In the genomic region with DNA sequence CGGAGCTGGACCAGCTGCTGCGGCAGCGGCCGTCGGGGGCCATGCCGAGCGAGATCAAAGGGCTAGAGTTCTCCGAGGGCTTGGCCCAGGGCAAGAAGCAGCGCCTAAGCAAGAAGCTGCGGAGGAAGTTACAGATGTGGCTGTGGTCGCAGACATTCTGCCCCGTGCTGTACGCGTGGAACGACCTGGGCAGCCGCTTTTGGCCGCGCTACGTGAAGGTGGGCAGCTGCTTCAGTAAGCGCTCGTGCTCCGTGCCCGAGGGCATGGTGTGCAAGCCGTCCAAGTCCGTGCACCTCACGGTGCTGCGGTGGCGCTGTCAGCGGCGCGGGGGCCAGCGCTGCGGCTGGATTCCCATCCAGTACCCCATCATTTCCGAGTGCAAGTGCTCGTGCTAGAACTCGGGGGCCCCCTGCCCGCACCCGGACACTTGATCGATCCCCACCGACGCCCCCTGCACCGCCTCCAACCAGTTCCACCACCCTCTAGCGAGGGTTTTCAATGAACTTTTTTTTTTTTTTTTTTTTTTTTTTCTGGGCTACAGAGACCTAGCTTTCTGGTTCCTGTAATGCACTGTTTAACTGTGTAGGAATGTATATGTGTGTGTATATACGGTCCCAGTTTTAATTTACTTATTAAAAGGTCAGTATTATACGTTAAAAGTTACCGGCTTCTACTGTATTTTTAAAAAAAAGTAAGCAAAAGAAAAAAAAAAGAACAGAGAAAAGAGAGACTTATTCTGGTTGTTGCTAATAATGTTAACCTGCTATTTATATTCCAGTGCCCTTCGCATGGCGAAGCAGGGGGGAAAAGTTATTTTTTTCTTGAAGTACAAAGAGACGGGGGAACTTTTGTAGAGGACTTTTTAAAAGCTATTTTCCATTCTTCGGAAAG, we compare ENCODE assay signal across 8 cellular contexts. TPM values are rescaled to one million over a fixed set of nuclear protein-coding genes. Genes with fewer than 3 reads are reported as not detected.
DNase-seq lines count a peak whose midpoint lies in the region; TF ChIP-seq lines count a peak whose summit lies in the region.

No MANE protein-coding gene starts in this region.

- peaks cover under 1% of the 10 kb centered on the region for H3K27me3 ChIP-seq in fibroblast of lung (ENCODE audit: control insufficient read depth, insufficient read depth, low read length)
- H3K27me3 ChIP-seq in trophoblast cell (ENCODE audit: insufficient read depth, low read length): no peaks in the 10 kb centered on the region

- H2BK12ac ChIP-seq in trophoblast cell (ENCODE audit: low read length): peak overlapping the region; percentile 8

- peak overlapping the region; percentile 80 for H4K8ac ChIP-seq in trophoblast cell (ENCODE audit: low read depth, low read length)

- peak; percentile 56 for DNase-seq in D341Med (ENCODE audit: low spot score)
- DNase-seq in KBM-7: peak; percentile 63
- peak; percentile 22 for DNase-seq in activated CD4-positive, alpha-beta T cell treated with anti-CD3 and anti-CD28 coated beads, Interleukin-2, amount 50 U/mL, for 1 hour
- peak in 1 of 2 donors; percentile 30 for DNase-seq in fibroblast of lung (ENCODE audit: low read depth in 2 of 2)
- peak; percentile 42 to 66 for DNase-seq in trophoblast cell
- no peak for DNase-seq in NK-92 (lab: John Stamatoyannopoulos, UW; ENCODE audit: unreplicated experiment)
- DNase-seq in effector CD4-positive, alpha-beta T cell: no peak
- DNase-seq in NCI-H128 (lab: John Stamatoyannopoulos, UW; ENCODE audit: unreplicated experiment): no peak

- H4K20me1 ChIP-seq in fibroblast of lung (ENCODE audit: control insufficient read depth, extremely low read depth, insufficient read depth, low read length): no peaks in the 10 kb centered on the region

- H3K4me3 ChIP-seq in fibroblast of lung (replicated peaks in 1 of 4; ENCODE audit: control extremely low read depth in 1 of 4, insufficient read depth in 1 of 4, low read depth in 3 of 4, low read length in 4 of 4): peak overlapping the region; percentile 28 to 61 (median 44)
- H3K4me3 ChIP-seq in trophoblast cell (ENCODE audit: low read depth, low read length): peak overlapping the region; percentile 95

- H3K36me3 ChIP-seq in fibroblast of lung (ENCODE audit: control insufficient read depth, insufficient read depth, low read length) (no peaks in the 10 kb centered on the region), trophoblast cell (ENCODE audit: control insufficient read depth in 1 of 2, insufficient read depth in 2 of 2, low read length in 2 of 2) (peaks cover 2 to 3% of the 10 kb centered on the region in 2 experiments)

- peak overlapping the region; percentile 96 for H3K14ac ChIP-seq in trophoblast cell (ENCODE audit: low read length)

- H2AFZ ChIP-seq in fibroblast of lung (ENCODE audit: low read length) (peak overlapping the region; percentile 62), trophoblast cell (ENCODE audit: insufficient read depth, low read length, poor library complexity) (peak overlapping the region; percentile 80)

- H2BK5ac ChIP-seq in trophoblast cell (ENCODE audit: low read depth, low read length, poor library complexity): peak overlapping the region; percentile 89

- in situ Hi-C loops in KBM-7 (cut with MboI; ENCODE audit: low pct_unique_long_range_greater_than_20kb, low sequenced_read_pairs): no loop called here

- peak overlapping the region; percentile 99 for H3K18ac ChIP-seq in trophoblast cell (ENCODE audit: low read length)

- H3K4me2 ChIP-seq in fibroblast of lung (ENCODE audit: extremely low read depth, insufficient read depth, low read length): peak overlapping the region; percentile 59
- H3K4me2 ChIP-seq in trophoblast cell (ENCODE audit: low read length): peak overlapping the region; percentile 60

- H4K12ac ChIP-seq in trophoblast cell (ENCODE audit: low read depth, low read length): peak overlapping the region; percentile 36

- H3K4ac ChIP-seq in trophoblast cell (ENCODE audit: low read depth, low read length): peak overlapping the region; percentile 92

- H4K91ac ChIP-seq in trophoblast cell (ENCODE audit: low read depth, low read length): peak overlapping the region; percentile 90

- peaks cover 3% of the 10 kb centered on the region for H3K4me1 ChIP-seq in fibroblast of lung (ENCODE audit: control insufficient read depth, extremely low read depth, insufficient read depth, low read length)
- peaks cover 3 to 10% of the 10 kb centered on the region in 2 experiments for H3K4me1 ChIP-seq in trophoblast cell (ENCODE audit: control insufficient read depth in 1 of 2, insufficient read depth in 2 of 2, low read length in 2 of 2)

- no peaks in the 10 kb centered on the region for H3K79me2 ChIP-seq in fibroblast of lung (ENCODE audit: control insufficient read depth, insufficient read depth, low read length)
- H3K79me2 ChIP-seq in trophoblast cell (ENCODE audit: control insufficient read depth, insufficient read depth, low read length, poor library complexity): peaks cover 18% of the 10 kb centered on the region

- H3K9me3 ChIP-seq in fibroblast of lung (ENCODE audit: control insufficient read depth, insufficient read depth, low read depth, low read length) (no peaks in the 10 kb centered on the region), trophoblast cell (ENCODE audit: insufficient read depth, low read depth, low read length) (no peaks in the 10 kb centered on the region)

- TF ChIP-seq CTCF in fibroblast of lung (conservative IDR thresholded peaks at IDR 0.05 in 1 of 2, IDR thresholded peaks at IDR 0.05 in 1 of 2; ENCODE audit: low read depth in 1 of 2, low read length in 2 of 2): no peak

- no peak overlapping the region for H3K23ac ChIP-seq in trophoblast cell (ENCODE audit: low read length)

- no CpG with 5 or more reads among the region's 50 CpGs for WGBS in trophoblast cell (ENCODE audit: extremely low coverage, insufficient coverage, insufficient read length)

- H3K27ac ChIP-seq in fibroblast of lung (ENCODE audit: insufficient read depth, low read length) (peak overlapping the region; percentile 8), trophoblast cell (ENCODE audit: low read depth, low read length) (peak overlapping the region; percentile 99)

- H3K9ac ChIP-seq in fibroblast of lung (ENCODE audit: insufficient read depth, low read length) (no peak overlapping the region), trophoblast cell (ENCODE audit: low read length) (peak overlapping the region; percentile 92)

- peak overlapping the region; percentile 17 for H2AK5ac ChIP-seq in trophoblast cell (ENCODE audit: low read length)

- H2BK120ac ChIP-seq in trophoblast cell (ENCODE audit: insufficient read depth, low read length, poor library complexity): peak overlapping the region; percentile 67

- peaks cover 42% of the 10 kb centered on the region for H3K79me1 ChIP-seq in trophoblast cell (ENCODE audit: low read length)

RNA-seq across cellular contexts. Expression of gene NOG, which starts 1.3 kb away (rescaled TPM):
- 0.51 and 0.99 TPM in 2 replicates for total RNA-seq in fibroblast of lung
- 0.73 TPM in 2 replicates for polyA plus RNA-seq in fibroblast of lung
- 1.3 and 1.7 TPM in 2 replicates for polyA plus RNA-seq in fibroblast of lung (2012)
- 0.27 TPM in 1 of 2 replicates, not detected in the other for polyA minus RNA-seq in fibroblast of lung (ENCODE audit: low replicate concordance)
- polyA plus RNA-seq in trophoblast cell (2013): 94.9 and 103 TPM in 2 replicates

Comparison
In these comparisons a context has a peak if more than half of its experiments do, and no peak if none do; other contexts are left out.
1. DNase-seq: peak in D341Med (single experiment), KBM-7 (single experiment), activated CD4-positive, alpha-beta T cell treated with anti-CD3 and anti-CD28 coated beads, Interleukin-2, amount 50 U/mL, for 1 hour (single experiment) and trophoblast cell (2 of 2); none in NK-92 (single experiment), effector CD4-positive, alpha-beta T cell (single experiment) and NCI-H128 (single experiment).